ENCODE assay signal across 9 cellular contexts in genomic region chr4:112266823-112267222, GRCh38. TPM values are rescaled to one million over a fixed set of nuclear protein-coding genes. Genes with fewer than 3 reads are reported as not detected.
DNase-seq lines count a peak whose midpoint lies in the region; ATAC-seq and TF ChIP-seq lines count a peak whose summit lies in the region.
"Had no signal": no experiment of that assay in that cellular context is flagged by ENCODE, and none has a peak within 500 bp of the region (broad histone marks: within the 10 kb centered on the region; RNA-seq: fewer than 3 reads in every experiment).

No MANE protein-coding gene starts in this region.

- H3K4me2 ChIP-seq in neural progenitor cell = no peak overlapping the region

- H3K4me1 ChIP-seq in colonic mucosa (no peaks in the 10 kb centered on the region), neural progenitor cell (no peaks in the 10 kb centered on the region)

- peaks cover 2% of the 10 kb centered on the region for H3K9me3 Mint-ChIP-seq in neural progenitor cell
- H3K9me3 Mint-ChIP-seq: dendritic cell treated with granulocyte-macrophage colony-stimulating factor and Interleukin-4, amounts not matched to agents 40 ng/mL and 50 ng/mL, for 4 days had no signal

- no peak overlapping the region for H2AFZ ChIP-seq in neural progenitor cell (replicated peaks)

- no peak overlapping the region for H3K4me3 Mint-ChIP-seq in neural progenitor cell
- H3K4me3 Mint-ChIP-seq: dendritic cell treated with granulocyte-macrophage colony-stimulating factor and Interleukin-4, amounts not matched to agents 40 ng/mL and 50 ng/mL, for 4 days had no signal

- H3K9me3 ChIP-seq in colonic mucosa (no peaks in the 10 kb centered on the region), neural progenitor cell (ENCODE audit: low read depth) (no peaks in the 10 kb centered on the region)

- TF ChIP-seq CTCF in colonic mucosa (IDR thresholded peaks at IDR 0.05) (peak; percentile 30), neural progenitor cell (IDR thresholded peaks at IDR 0.05) (peak; percentile 52)

- H3K27ac Mint-ChIP-seq in neural progenitor cell = no peak overlapping the region
- H3K27ac Mint-ChIP-seq: dendritic cell treated with granulocyte-macrophage colony-stimulating factor and Interleukin-4, amounts not matched to agents 40 ng/mL and 50 ng/mL, for 4 days had no signal

- H3K27me3 Mint-ChIP-seq in neural progenitor cell (ENCODE audit: insufficient read depth, low read depth) = no peaks in the 10 kb centered on the region
- H3K27me3 Mint-ChIP-seq: dendritic cell treated with granulocyte-macrophage colony-stimulating factor and Interleukin-4, amounts not matched to agents 40 ng/mL and 50 ng/mL, for 4 days had no signal

- no peak overlapping the region for H3K9ac ChIP-seq in colonic mucosa (ENCODE audit: low read depth in 2 of 2, low read length in 2 of 2)
- no peak overlapping the region for H3K9ac ChIP-seq in neural progenitor cell

- H3K36me3 ChIP-seq in colonic mucosa (no peaks in the 10 kb centered on the region), neural progenitor cell (peaks cover 4% of the 10 kb centered on the region)

- H3K36me3 Mint-ChIP-seq in neural progenitor cell = peaks cover 13% of the 10 kb centered on the region

- H3K79me2 ChIP-seq in neural progenitor cell (ENCODE audit: low read depth) = no peaks in the 10 kb centered on the region

- H3K27ac ChIP-seq in colonic mucosa (no peak overlapping the region), neural progenitor cell (no peak overlapping the region)

- ATAC-seq in GM18517 (IDR thresholded peaks at IDR 0.05; ENCODE audit: unreplicated experiment) = no peak
- ATAC-seq in GM21529 (IDR thresholded peaks at IDR 0.05; ENCODE audit: unreplicated experiment) = no peak
- ATAC-seq in HG03039 (IDR thresholded peaks at IDR 0.05; ENCODE audit: unreplicated experiment) = no peak

- DNase-seq in EL = peak; percentile 28
- peak; percentile 23 for DNase-seq in MV-4-11 (lab: John Stamatoyannopoulos, UW)
- DNase-seq in colonic mucosa = no peak
- peak; percentile 18 for DNase-seq in neural progenitor cell (ENCODE audit: low spot score)
- no peak for DNase-seq in NCI-H510A (lab: John Stamatoyannopoulos, UW)

- peaks cover 4% of the 10 kb centered on the region for H3F3A ChIP-seq in neural progenitor cell (ENCODE audit: low read depth)

- intact Hi-C loops in colonic mucosa (cut with DNase I) = no loop called here

- H3K4me3 ChIP-seq in colonic mucosa = no peak overlapping the region
- H3K4me3 ChIP-seq in neural progenitor cell = no peak overlapping the region

- H3K27me3 ChIP-seq in colonic mucosa = no peaks in the 10 kb centered on the region
- no peaks in the 10 kb centered on the region for H3K27me3 ChIP-seq in neural progenitor cell

- H4K20me1 ChIP-seq in neural progenitor cell (ENCODE audit: low read depth) = no peaks in the 10 kb centered on the region

- no peaks in the 10 kb centered on the region for H3K4me1 Mint-ChIP-seq in neural progenitor cell

RNA-seq across cellular contexts. Expression of gene TIFA, which starts 18.9 kb away (rescaled TPM):
- total RNA-seq in colonic mucosa (10 to 100 TPM in 1 of 2 donors, 1 to 10 TPM in 1; 8.9 to 11.4 TPM), neural progenitor cell (ENCODE audit: low replicate concordance) (5.2 and 5.7 TPM in 2 replicates)

RNA-seq across cellular contexts. Expression of gene ALPK1, which starts 30.3 kb away (rescaled TPM):
- total RNA-seq in colonic mucosa (10 to 100 TPM; 22.5 to 22.9 TPM), neural progenitor cell (ENCODE audit: low replicate concordance) (0.19 and 0.41 TPM in 2 replicates)

RNA-seq across cellular contexts. Expression of gene AP1AR, which starts 35.2 kb away (rescaled TPM):
- total RNA-seq in colonic mucosa = 10 to 100 TPM; 27.9 to 42.4 TPM
- 28.5 and 41.9 TPM in 2 replicates for total RNA-seq in neural progenitor cell (ENCODE audit: low replicate concordance)

Comparison
In these comparisons a context has a peak if more than half of its experiments do, and no peak if none do; other contexts are left out.
1. DNase-seq: peak in EL (single experiment), MV-4-11 (single experiment) and neural progenitor cell (single experiment); none in colonic mucosa (single experiment) and NCI-H510A (single experiment).
2. RNA of gene ALPK1, which starts 30.3 kb away (total RNA-seq): 22.5 to 22.9 TPM in colonic mucosa; 0.19 to 0.41 TPM in neural progenitor cell; every median in the first group is over 10 times any median in the second.